Comparison of ENCODE assay signal across 8 cellular contexts in the genomic region with DNA sequence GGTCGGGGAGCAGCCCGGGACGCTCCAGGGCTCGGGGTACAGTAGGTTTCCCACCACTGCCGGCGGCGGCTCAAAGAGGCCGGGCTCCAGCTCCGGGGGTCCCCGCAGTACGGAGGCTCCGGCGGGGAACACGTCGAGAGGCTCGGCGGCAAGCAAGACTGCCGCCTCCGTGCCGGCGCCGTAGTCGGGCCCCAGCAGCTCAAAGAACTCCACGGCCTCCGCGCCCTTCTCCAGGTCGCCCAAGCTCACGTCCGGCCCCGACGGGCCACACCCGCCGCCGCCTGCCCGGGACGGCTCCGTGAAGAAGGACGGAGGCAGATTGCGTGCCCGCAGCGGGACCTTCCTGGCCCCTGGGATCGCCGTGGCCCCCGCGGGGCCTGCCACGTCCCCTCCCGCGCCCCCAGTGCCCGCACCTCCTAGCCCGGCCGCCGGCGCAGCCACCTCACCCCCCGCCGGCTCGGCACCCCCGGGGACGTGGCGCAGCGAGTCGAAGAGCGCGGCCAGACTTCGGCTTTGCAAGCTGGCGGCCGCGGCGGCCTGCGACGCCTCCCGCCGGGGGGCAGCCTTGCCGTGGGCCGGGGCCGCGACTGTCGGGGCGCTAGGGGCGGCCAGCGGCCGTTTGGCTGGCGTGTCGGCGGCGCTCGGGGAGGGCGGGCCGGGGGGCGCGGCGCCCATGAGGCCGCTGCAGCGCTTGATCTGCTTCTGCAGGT. TPM values are rescaled to one million over a fixed set of nuclear protein-coding genes. Genes with fewer than 3 reads are reported as not detected.
DNase-seq lines count a peak whose midpoint lies in the region; ATAC-seq, FAIRE-seq and TF ChIP-seq lines count a peak whose summit lies in the region.

No MANE protein-coding gene starts in this region.

- H3K4me3 ChIP-seq in foreskin fibroblast (ENCODE audit: low read depth in 1 of 2, low read length in 2 of 2) = peak overlapping the region; percentile 11 to 54
- H3K4me3 ChIP-seq in pancreas = peak overlapping the region; percentile 53 to 70 (median 60)

- H3K4me1 ChIP-seq in pancreas = peaks cover 0 to 3% (median 0%) of the 10 kb centered on the region in 3 donors

- no peak for FAIRE-seq in pancreas (lab: Jason Lieb, UNC)
- no peak for FAIRE-seq in RCC 7860 (lab: Jason Lieb, UNC)

- POLR2A ChIA-PET in activated CD4-positive, alpha-beta T cell treated with anti-CD3 and anti-CD28 coated beads, Interleukin-2, amount 10 ng/mL, durations not matched to agents 7 days and 5 days (lab: Charles Lee) = no interaction called here
- POLR2A ChIA-PET in activated B cell treated with CpG ODN at 0.5 μM for 24 hours (lab: Charles Lee) = no interaction called here

- H3K27me3 Mint-ChIP-seq in activated CD4-positive, alpha-beta T cell treated with anti-CD3 and anti-CD28 coated beads, Interleukin-2, amount 10 ng/mL, durations not matched to agents 7 days and 5 days = peaks cover 78% of the 10 kb centered on the region
- H3K27me3 Mint-ChIP-seq in activated B cell treated with CpG ODN at 0.5 μM for 24 hours = peaks cover 68% of the 10 kb centered on the region

- no peak for TF ChIP-seq CTCF in activated B cell treated with CpG ODN at 0.5 μM for 24 hours (IDR thresholded peaks at IDR 0.05)
- no peak for TF ChIP-seq CTCF in foreskin fibroblast (IDR thresholded peaks at IDR 0.05; ENCODE audit: low read depth, low read length)
- no peak for TF ChIP-seq CTCF in pancreas (IDR thresholded peaks at IDR 0.05)

- CTCF ChIA-PET in activated CD4-positive, alpha-beta T cell treated with anti-CD3 and anti-CD28 coated beads, Interleukin-2, amount 10 ng/mL, durations not matched to agents 7 days and 5 days (lab: Charles Lee) = interaction anchor here (0.5 to 1.4 kb wide), 2 partner anchors 12 to 15 kb away, joined by 3 to 4 read pairs; no protein-coding TSS in a partner anchor
- CTCF ChIA-PET in activated B cell treated with CpG ODN at 0.5 μM for 24 hours (lab: Charles Lee) = no interaction called here

- H3K9me3 ChIP-seq in pancreas = no peaks in the 10 kb centered on the region

- H3K9me3 Mint-ChIP-seq in activated CD4-positive, alpha-beta T cell treated with anti-CD3 and anti-CD28 coated beads, Interleukin-2, amount 10 ng/mL, durations not matched to agents 7 days and 5 days = no peaks in the 10 kb centered on the region
- H3K9me3 Mint-ChIP-seq in activated B cell treated with CpG ODN at 0.5 μM for 24 hours = peaks cover 2% of the 10 kb centered on the region

- H3K27ac ChIP-seq in pancreas = peak overlapping the region in 1 of 4 donors; percentile 44

- no peaks in the 10 kb centered on the region for H3K36me3 ChIP-seq in pancreas

- H3K27ac Mint-ChIP-seq in activated CD4-positive, alpha-beta T cell treated with anti-CD3 and anti-CD28 coated beads, Interleukin-2, amount 10 ng/mL, durations not matched to agents 7 days and 5 days = no peak overlapping the region
- no peak overlapping the region for H3K27ac Mint-ChIP-seq in activated B cell treated with CpG ODN at 0.5 μM for 24 hours

- peak overlapping the region; percentile 54 for H3K4me3 Mint-ChIP-seq in activated CD4-positive, alpha-beta T cell treated with anti-CD3 and anti-CD28 coated beads, Interleukin-2, amount 10 ng/mL, durations not matched to agents 7 days and 5 days
- H3K4me3 Mint-ChIP-seq in activated B cell treated with CpG ODN at 0.5 μM for 24 hours = peak overlapping the region; percentile 68

- no peaks in the 10 kb centered on the region for H3K27me3 ChIP-seq in pancreas

- ATAC-seq in activated B cell treated with CpG ODN at 0.5 μM for 24 hours (ENCODE audit: low read depth) (no peak), pancreas (peak; percentile 62 to 71 (median 68)), HG02852 (IDR thresholded peaks at IDR 0.05; ENCODE audit: unreplicated experiment) (no peak)

- WGBS in pancreas, 2 donors = 1% methylated on average over 53 to 93 of the region's 93 CpGs

- intact Hi-C loops in activated B cell treated with CpG ODN at 0.5 μM for 24 hours (cut with micrococcal nuclease) = no loop called here
- intact Hi-C loops in pancreas (cut with DNase I) = no loop called here

- DNase-seq in activated CD4-positive, alpha-beta T cell treated with anti-CD3 and anti-CD28 coated beads, Interleukin-2, amount 10 ng/mL, durations not matched to agents 7 days and 5 days = no peak
- no peak for DNase-seq in activated CD4-positive, alpha-beta T cell treated with anti-CD3 and anti-CD28 coated beads, Interleukin-2, amount 50 U/mL, for 1 hour
- DNase-seq in activated B cell treated with CpG ODN at 0.5 μM for 24 hours (peak; percentile 23), foreskin fibroblast (peak in 1 of 2 donors; percentile 14), pancreas (peak; percentile 15 to 80 (median 44)), RCC 7860 (ENCODE audit: low spot score) (no peak), putamen (ENCODE audit: low spot score) (no peak)

- H3K36me3 Mint-ChIP-seq in activated CD4-positive, alpha-beta T cell treated with anti-CD3 and anti-CD28 coated beads, Interleukin-2, amount 10 ng/mL, durations not matched to agents 7 days and 5 days (ENCODE audit: low read depth) = no peaks in the 10 kb centered on the region
- H3K36me3 Mint-ChIP-seq in activated B cell treated with CpG ODN at 0.5 μM for 24 hours (ENCODE audit: low read depth) = no peaks in the 10 kb centered on the region

- peaks cover 6% of the 10 kb centered on the region for H3K4me1 Mint-ChIP-seq in activated CD4-positive, alpha-beta T cell treated with anti-CD3 and anti-CD28 coated beads, Interleukin-2, amount 10 ng/mL, durations not matched to agents 7 days and 5 days
- peaks cover 12% of the 10 kb centered on the region for H3K4me1 Mint-ChIP-seq in activated B cell treated with CpG ODN at 0.5 μM for 24 hours

RNA-seq across cellular contexts. Expression of gene FAM181B, which starts 0.8 kb away (rescaled TPM):
- not detected for total RNA-seq in activated CD4-positive, alpha-beta T cell treated with anti-CD3 and anti-CD28 coated beads, Interleukin-2, amount 10 ng/mL, durations not matched to agents 7 days and 5 days
- total RNA-seq in activated B cell treated with CpG ODN at 0.5 μM for 24 hours (not detected in 2 replicates), pancreas (under 1 TPM; 0.46 to 0.67 (median 0.50) TPM)
- polyA plus RNA-seq in pancreas = under 1 TPM; 0.49 to 0.57 TPM

Comparison
In these comparisons a context has a peak if more than half of its experiments do, and no peak if none do; other contexts are left out.
1. DNase-seq: peak in activated B cell treated with CpG ODN at 0.5 μM for 24 hours (single experiment) and pancreas (6 of 6); none in activated CD4-positive, alpha-beta T cell treated with anti-CD3 and anti-CD28 coated beads, Interleukin-2, amount 10 ng/mL, durations not matched to agents 7 days and 5 days (single experiment), activated CD4-positive, alpha-beta T cell treated with anti-CD3 and anti-CD28 coated beads, Interleukin-2, amount 50 U/mL, for 1 hour (single experiment), RCC 7860 (single experiment) and putamen (single experiment).
2. ATAC-seq: peak in pancreas (4 of 4); none in activated B cell treated with CpG ODN at 0.5 μM for 24 hours (single experiment) and HG02852 (single experiment).